ENCODE assay signal across 6 cellular contexts in the genomic region with DNA sequence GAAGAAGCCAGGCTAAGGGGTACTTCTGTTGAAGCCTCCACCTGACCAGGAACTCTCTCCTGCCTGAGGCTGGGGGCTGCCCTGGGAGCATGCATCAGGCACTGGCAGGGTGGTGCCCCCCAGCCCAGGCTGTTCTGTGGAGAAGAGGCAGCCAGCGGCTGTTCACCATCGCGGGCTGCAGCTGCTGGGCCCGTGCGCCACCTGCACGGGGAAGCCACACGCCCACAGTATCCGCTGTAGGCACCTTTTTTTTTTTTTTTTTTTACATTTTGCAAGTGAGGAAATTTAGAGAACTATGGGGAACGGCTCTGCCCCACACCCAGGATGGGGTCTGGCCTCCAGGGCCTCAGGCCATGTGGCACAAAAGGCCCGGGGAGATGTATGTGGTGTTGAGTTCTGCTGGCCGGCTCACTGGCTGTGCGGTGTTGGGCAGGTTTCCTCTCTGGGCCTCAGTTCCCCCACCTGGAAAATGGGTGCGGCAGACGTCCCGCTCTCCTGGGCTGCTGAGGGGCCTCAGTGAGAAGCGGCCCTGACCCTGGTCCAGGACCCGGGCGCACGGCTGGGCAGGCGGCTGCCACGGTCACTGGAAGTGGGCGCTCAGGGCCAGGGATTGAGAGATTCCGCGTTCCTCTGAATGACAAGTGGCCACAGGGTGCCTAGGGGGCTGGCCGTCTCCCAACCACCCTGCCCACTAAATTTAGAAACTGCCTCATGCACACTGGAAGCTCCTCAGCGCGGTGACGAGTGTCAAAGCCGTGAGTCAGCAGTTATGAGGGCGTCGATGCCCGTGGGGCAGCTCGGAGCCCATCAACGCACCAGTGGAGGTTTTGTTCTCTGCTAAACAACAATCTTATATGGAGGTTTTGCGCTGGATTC. TPM values are rescaled to one million over a fixed set of nuclear protein-coding genes. Genes with fewer than 3 reads are reported as not detected.
DNase-seq lines count a peak whose midpoint lies in the region; ATAC-seq and TF ChIP-seq lines count a peak whose summit lies in the region.

No MANE protein-coding gene starts in this region.

- no peak for TF ChIP-seq POLR2A in right lobe of liver (IDR thresholded peaks at IDR 0.05)

- H3K36me3 ChIP-seq in A673 (ENCODE audit: insufficient read depth, low read length, poor library complexity, severe bottlenecking) (no peaks in the 10 kb centered on the region), right lobe of liver (no peaks in the 10 kb centered on the region)

- H3K4me1 ChIP-seq in A673 (ENCODE audit: insufficient read depth, low read length, poor library complexity, severe bottlenecking), result peaks cover 10% of the 10 kb centered on the region
- H3K4me1 ChIP-seq in right lobe of liver, result no peaks in the 10 kb centered on the region

- no TSS peak for BruUV-seq in A673 (replicated peaks; lab: Mats Ljungman, UMichigan)

- peaks cover 6 to 16% (median 8%) of the 10 kb centered on the region in 3 donors for H3K4me1 Mint-ChIP-seq in IgD-negative memory B cell

- 48% methylated on average over 12 of the region's 35 CpGs for WGBS in right lobe of liver (ENCODE audit: insufficient coverage, low coverage, low lambda C conversion rate, missing lambda C conversion rate)

- POLR2A ChIA-PET in A673 (lab: Charles Lee; ENCODE audit: low non-redundant PET), result no interaction called here

- peak overlapping the region; percentile 65 for H3K27ac ChIP-seq in A673 (ENCODE audit: low read depth, low read length, poor library complexity, severe bottlenecking)
- no peak overlapping the region for H3K27ac ChIP-seq in right lobe of liver

- intact Hi-C loops in A673 (cut with micrococcal nuclease; ENCODE audit: unreplicated experiment), result no loop called here
- intact Hi-C loops in right lobe of liver (cut with DNase I), result no loop called here

- CTCF ChIA-PET in A673 (lab: Charles Lee), result no interaction called here

- H3K27me3 ChIP-seq in A673 (replicated peaks; ENCODE audit: insufficient read depth, low read depth, low read length, poor library complexity) (no peaks in the 10 kb centered on the region), right lobe of liver (no peaks in the 10 kb centered on the region)

- H3K9me3 Mint-ChIP-seq in IgD-negative memory B cell, result no peaks in the 10 kb centered on the region

- peaks cover 16% of the 10 kb centered on the region for H3K27me3 Mint-ChIP-seq in IgD-negative memory B cell

- H3K27ac Mint-ChIP-seq in IgD-negative memory B cell, result peak overlapping the region; percentile 70 to 83 (median 80)

- no peak overlapping the region for H3K4me3 ChIP-seq in A673 (ENCODE audit: low read depth, low read length, poor library complexity, severe bottlenecking)
- no peak overlapping the region for H3K4me3 ChIP-seq in right lobe of liver

- H3K9me3 ChIP-seq in A673 (ENCODE audit: low read depth, low read length, poor library complexity, severe bottlenecking) (no peaks in the 10 kb centered on the region), right lobe of liver (no peaks in the 10 kb centered on the region)

- TF ChIP-seq CTCF in A673 (conservative IDR thresholded peaks at IDR 0.05; ENCODE audit: low read depth, low read length), result no peak
- TF ChIP-seq CTCF in right lobe of liver (IDR thresholded peaks at IDR 0.05), result no peak

- no peaks in the 10 kb centered on the region for H3K36me3 Mint-ChIP-seq in IgD-negative memory B cell

- DNase-seq in A673 (ENCODE audit: low spot score) (peak; percentile 72), right lobe of liver (peak in 2 of 3 donors; percentile 49 to 55), T-helper 9 cell (no peak)
- peak; percentile 45 for DNase-seq in activated naive CD4-positive, alpha-beta T cell treated with Interleukin-2 at 50 U/mL for 16 hours

- ATAC-seq in right lobe of liver (peak; percentile 52 to 73 (median 64)), GM18520 (IDR thresholded peaks at IDR 0.05; ENCODE audit: unreplicated experiment) (no peak)

- peak overlapping the region; percentile 34 to 89 (median 78) for H3K4me3 Mint-ChIP-seq in IgD-negative memory B cell

RNA-seq across cellular contexts. Expression of a gene that starts 8.8 kb away (rescaled TPM):
- 129 and 141 TPM in 2 replicates for total RNA-seq in A673 (2021)
- polyA plus RNA-seq in IgD-negative memory B cell, result 23.4 TPM
- total RNA-seq in right lobe of liver, result 10 to 100 TPM; 30.1 to 49.6 (median 41.2) TPM

RNA-seq across cellular contexts. Expression of a gene that starts 17.5 kb away (rescaled TPM):
- total RNA-seq in A673 (2021) (14.6 and 16.7 TPM in 2 replicates), right lobe of liver (10 to 100 TPM in 4 of 6 experiments, 1 to 10 TPM in 2; 6.9 to 29.7 (median 13.1) TPM)
- 0.81 TPM for polyA plus RNA-seq in IgD-negative memory B cell

RNA-seq across cellular contexts. Expression of a gene that starts 43.0 kb away (rescaled TPM):
- total RNA-seq in A673 (2021) (not detected in 2 replicates), right lobe of liver (10 to 100 TPM; 15.1 to 32.8 (median 26.7) TPM)
- 0.08 TPM for polyA plus RNA-seq in IgD-negative memory B cell

RNA-seq across cellular contexts. Expression of a gene that starts 53.7 kb away (rescaled TPM):
- 10.1 and 11.8 TPM in 2 replicates for total RNA-seq in A673 (2021)
- polyA plus RNA-seq in IgD-negative memory B cell, result not detected
- 10 to 100 TPM in 5 of 6 experiments, 1 to 10 TPM in 1; 8.2 to 23.8 (median 13.6) TPM for total RNA-seq in right lobe of liver

RNA-seq across cellular contexts. Expression of a gene that starts 56.8 kb away (rescaled TPM):
- total RNA-seq in A673 (2021) (54.9 and 57.9 TPM in 2 replicates), right lobe of liver (10 to 100 TPM in 2 of 6 experiments, 1 to 10 TPM in 4; 7.6 to 28.1 (median 9.2) TPM)
- 42.5 TPM for polyA plus RNA-seq in IgD-negative memory B cell

Comparison
In these comparisons a context has a peak if more than half of its experiments do, and no peak if none do; other contexts are left out.
1. RNA of a gene that starts 43.0 kb away (total RNA-seq): 15.1 to 32.8 TPM in right lobe of liver; not detected in A673; every median in the first group is over 10 times any median in the second.